In genomic region chr5:100787648-100788047, GRCh38 we compare ENCODE assay signal across 16 cellular contexts.
DNase-seq lines count a peak whose midpoint lies in the region; ATAC-seq, FAIRE-seq and TF ChIP-seq lines count a peak whose summit lies in the region.
"Had no signal": no experiment of that assay in that cellular context is flagged by ENCODE, and none has a peak within 500 bp of the region (broad histone marks: within the 10 kb centered on the region; RNA-seq: fewer than 3 reads in every experiment).

No MANE protein-coding gene starts in this region.

- peaks cover 12% of the 10 kb centered on the region for H3K4me1 ChIP-seq in GM12878 (ENCODE audit: control insufficient read depth, insufficient read depth, low read length)
- H3K4me1 ChIP-seq in right atrium auricular region, result no peaks in the 10 kb centered on the region
- H3K4me1 ChIP-seq: Peyer's patch had no signal

- H3K79me2 ChIP-seq in GM12878 (ENCODE audit: control insufficient read depth, insufficient read depth, low read length), result no peaks in the 10 kb centered on the region

- POLR2A ChIA-PET in GM12878 (lab: Charles Lee), result interaction anchor here (0.9 to 3.0 kb wide), 8 partner anchors 9 to 252 kb away, joined by 3 to 12 read pairs (median 4); partner anchors contain the start of genes FAM174A and ST8SIA4

- SMC1A ChIA-PET in GM12878 (lab: Charles Lee; ENCODE audit: uncharacterized antibody, unreplicated experiment), result interaction anchor here (0.8 to 5.9 kb wide), 17 partner anchors 10 to 140 kb away, joined by 3 to 81 read pairs (median 12); partner anchors contain the start of gene ST8SIA4

- H3K9me3 ChIP-seq in GM12878 (replicated peaks; ENCODE audit: control insufficient read depth, insufficient read depth, low read length), result peaks cover 3% of the 10 kb centered on the region; the same call in 2 of the 3 replicates
- H3K9me3 ChIP-seq in right atrium auricular region, result no peaks in the 10 kb centered on the region
- H3K9me3 ChIP-seq: pancreas, Peyer's patch had no signal

- H3K27ac ChIP-seq in GM12878 (ENCODE audit: control insufficient read depth, insufficient read depth), result 0 out of 2 replicates have a peak overlapping the region, but pooled peaks have one; percentile 19
- H3K27ac ChIP-seq in right atrium auricular region, result no peak overlapping the region
- H3K27ac ChIP-seq: pancreas, Peyer's patch had no signal

- no peaks in the 10 kb centered on the region for H4K20me1 ChIP-seq in GM12878 (ENCODE audit: control insufficient read depth, insufficient read depth)

- no peak for TF ChIP-seq RAD21 in GM12878 (IDR thresholded peaks at IDR 0.05; ENCODE audit: insufficient read depth, low read depth, low read length)

- DNase-seq in GM12878 (ENCODE audit: low read depth, low spot score) (no peak), right atrium auricular region (ENCODE audit: low spot score) (no peak), middle frontal gyrus (ENCODE audit: extremely low spot score, low spot score) (no peak)
- no peak for DNase-seq in activated CD4-positive, alpha-beta T cell treated with anti-CD3 and anti-CD28 coated beads for 4 hours
- no peak for DNase-seq in activated naive CD4-positive, alpha-beta T cell treated with anti-CD3 and anti-CD28 coated beads, Interleukin-2, amount 50 U/mL, for 16 hours
- DNase-seq: hypothalamus; NCI-H187; pancreas; Peyer's patch; stimulated activated CD4-positive, alpha-beta T cell treated with anti-CD3 and anti-CD28 coated beads, Interleukin-2, amount 100 ng/mL, for 24 hours; T-helper 9 cell had no signal

- TF ChIP-seq CTCF in GM12878 (IDR thresholded peaks at IDR 0.05 in 2 of 3, conservative IDR thresholded peaks at IDR 0.05 in 1 of 3; ENCODE audit: control insufficient read depth in 2 of 3, extremely low read depth in 1 of 3, insufficient read depth in 1 of 3, low read depth in 3 of 3, low read length in 3 of 3), result no peak
- TF ChIP-seq CTCF in right atrium auricular region (IDR thresholded peaks at IDR 0.05), result no peak

- intact Hi-C loops in GM12878 (cut with micrococcal nuclease; ENCODE audit: unreplicated experiment), result no loop called here

- in situ Hi-C loops in GM12878 (cut with MboI), result no loop called here

- no peak for TF ChIP-seq POLR2A in GM12878 (IDR thresholded peaks at IDR 0.05; ENCODE audit: low read depth, low read length)

- FAIRE-seq in GM12878 (lab: Jason Lieb, UNC), result no peak
- FAIRE-seq: astrocyte, pancreas had no signal

- H3K36me3 ChIP-seq in GM12878 (ENCODE audit: control insufficient read depth in 2 of 2, insufficient read depth in 2 of 2, low read length in 1 of 2), result no peaks in the 10 kb centered on the region
- H3K36me3 ChIP-seq in right atrium auricular region, result no peaks in the 10 kb centered on the region
- H3K36me3 ChIP-seq: pancreas, Peyer's patch had no signal

- RAD21 ChIA-PET in GM12878 (lab: Charles Lee; ENCODE audit: unreplicated experiment), result interaction anchor here (0.9 to 4.1 kb wide), 12 partner anchors 8 to 114 kb away, joined by 3 to 44 read pairs (median 8); partner anchors contain the start of gene ST8SIA4

- no peaks in the 10 kb centered on the region for H3K27me3 ChIP-seq in GM12878 (replicated peaks in 1 of 2; ENCODE audit: control insufficient read depth in 2 of 2, insufficient read depth in 2 of 2, low read length in 1 of 2)
- H3K27me3 ChIP-seq in right atrium auricular region, result no peaks in the 10 kb centered on the region
- H3K27me3 ChIP-seq: pancreas, Peyer's patch had no signal

- H3K4me3 ChIP-seq in GM12878 (no peak overlapping the region), right atrium auricular region (no peak overlapping the region)
- H3K4me3 ChIP-seq: lung, pancreas, Peyer's patch had no signal

- TF ChIP-seq EP300 in GM12878 (IDR thresholded peaks at IDR 0.05; ENCODE audit: borderline replicate concordance in 1 of 2, control insufficient read depth in 1 of 2, low read depth in 2 of 2, low read length in 2 of 2), result no peak

- WGBS in GM12878 (ENCODE audit: insufficient coverage, insufficient replicate concordance, low lambda C conversion rate, missing lambda C conversion rate), result 100% methylated on average over 2 of the region's 2 CpGs

- H3K9ac ChIP-seq in GM12878 (ENCODE audit: control insufficient read depth, insufficient read depth, low read length), result no peak overlapping the region

- no peak overlapping the region for H2AFZ ChIP-seq in GM12878 (ENCODE audit: control insufficient read depth, low read depth, low read length)

- BruUV-seq in GM12878 (replicated peaks; lab: Mats Ljungman, UMichigan), result no TSS peak

- CTCF ChIA-PET in GM12878 (lab: Yijun Ruan, JAX), result interaction anchor here (1.1 to 4.5 kb wide), 11 partner anchors 12 to 115 kb away, joined by 3 to 32 read pairs (median 6); partner anchors contain the start of gene ST8SIA4

- no peak overlapping the region for H3K4me2 ChIP-seq in GM12878 (ENCODE audit: control insufficient read depth, insufficient read depth)

- ATAC-seq in GM18870 (IDR thresholded peaks at IDR 0.05; ENCODE audit: unreplicated experiment) (peak; percentile 77), GM21576 (IDR thresholded peaks at IDR 0.05; ENCODE audit: unreplicated experiment) (peak; percentile 83), HG03095 (IDR thresholded peaks at IDR 0.05; ENCODE audit: unreplicated experiment) (peak; percentile 82), GM12878 (peak; percentile 71)
- ATAC-seq: pancreas had no signal

TF ChIP-seq in GM12878, 131 proteins besides CTCF, POLR2A, EP300 and RAD21:
- peak; percentile 59; the same call in 1 of the 2 replicates for TF ChIP-seq PAX5 (IDR thresholded peaks at IDR 0.05; ENCODE audit: borderline replicate concordance, low read depth, low read length)
- TF ChIP-seq SUPT20H (IDR thresholded peaks at IDR 0.05; ENCODE audit: borderline replicate concordance, control insufficient read depth, low read depth, low read length), result no peak
